In the genomic region with DNA sequence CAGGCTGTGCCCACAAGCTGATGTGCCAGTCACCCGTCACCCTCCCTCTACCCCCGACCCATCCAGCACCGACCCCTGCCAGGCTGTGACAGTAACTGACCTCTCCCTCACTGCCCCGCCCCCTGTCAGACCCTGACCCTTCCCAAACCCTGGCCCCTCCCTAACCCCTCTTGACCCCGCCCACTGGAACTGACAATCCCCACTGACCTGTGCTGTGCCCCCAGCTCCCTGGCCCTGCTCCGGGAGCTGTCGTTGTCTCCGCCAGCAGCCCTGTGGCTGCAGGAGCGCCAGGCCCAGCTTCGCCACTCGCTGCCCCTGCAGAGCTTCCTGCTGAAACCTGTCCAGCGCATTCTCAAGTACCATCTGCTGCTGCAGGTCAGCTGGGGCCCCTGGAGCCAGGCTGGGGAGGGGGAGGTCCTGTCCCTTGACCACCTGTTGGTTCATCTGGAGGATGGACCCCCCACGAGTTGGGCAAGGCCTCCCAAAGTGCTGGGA, we compare ENCODE assay signal across 27 cellular contexts. TPM values are rescaled to one million over a fixed set of nuclear protein-coding genes. Genes with fewer than 3 reads are reported as not detected.
DNase-seq lines count a peak whose midpoint lies in the region; ATAC-seq and TF ChIP-seq lines count a peak whose summit lies in the region.
"Had no signal": no experiment of that assay in that cellular context is flagged by ENCODE, and none has a peak within 500 bp of the region (broad histone marks: within the 10 kb centered on the region; RNA-seq: fewer than 3 reads in every experiment).

No MANE protein-coding gene starts in this region.

- H3K27me3 Mint-ChIP-seq in CD4-positive, alpha-beta T cell = peaks cover 5% of the 10 kb centered on the region
- H3K27me3 Mint-ChIP-seq in neural crest cell (ENCODE audit: low read depth) = peaks cover 7% of the 10 kb centered on the region
- H3K27me3 Mint-ChIP-seq in activated CD8-positive, alpha-beta T cell treated with anti-CD3 and anti-CD28 coated beads for 36 hours = peaks cover 2% of the 10 kb centered on the region
- H3K27me3 Mint-ChIP-seq: central memory CD8-positive, alpha-beta T cell had no signal

- intact Hi-C loops in CD4-positive, alpha-beta T cell (cut with DNase I, micrococcal nuclease) = loop anchor here in 1 of 2 experiments (10.0 kb wide), 1 partner anchor 292 kb away; the partner anchor contains the start of gene PAK4
- intact Hi-C loops in ascending aorta (cut with DNase I) = no loop called here
- intact Hi-C loops in activated CD8-positive, alpha-beta T cell treated with anti-CD3 and anti-CD28 coated beads for 36 hours (cut with micrococcal nuclease) = loop anchor here (10.0 kb wide), 1 partner anchor 292 kb away; the partner anchor contains the start of gene PAK4

- no peaks in the 10 kb centered on the region for H3K27me3 ChIP-seq in CD4-positive, alpha-beta T cell (ENCODE audit: control insufficient read depth, insufficient read depth, low read length)
- no peaks in the 10 kb centered on the region for H3K27me3 ChIP-seq in ascending aorta
- H3K27me3 ChIP-seq: gastrocnemius medialis, Peyer's patch had no signal

- ATAC-seq in CD4-positive, alpha-beta T cell (ENCODE audit: poor library complexity) = no peak
- ATAC-seq in GM18861 (IDR thresholded peaks at IDR 0.05; ENCODE audit: unreplicated experiment) = no peak
- ATAC-seq in activated CD8-positive, alpha-beta T cell treated with anti-CD3 and anti-CD28 coated beads for 36 hours = no peak
- ATAC-seq: A549, gastrocnemius medialis, left lobe of liver had no signal

- TF ChIP-seq CTCF in CD4-positive, alpha-beta T cell (IDR thresholded peaks at IDR 0.05) = no peak
- no peak for TF ChIP-seq CTCF in ascending aorta (IDR thresholded peaks at IDR 0.05)
- no peak for TF ChIP-seq CTCF in neural crest cell (conservative IDR thresholded peaks at IDR 0.05)
- no peak for TF ChIP-seq CTCF in activated CD8-positive, alpha-beta T cell treated with anti-CD3 and anti-CD28 coated beads for 36 hours (IDR thresholded peaks at IDR 0.05)

- DNase-seq in NCI-H2227 (lab: John Stamatoyannopoulos, UW; ENCODE audit: unreplicated experiment) (peak; percentile 67), NCI-H2227 treated with DMSO at 0.1 percent for 48 hours (lab: John Stamatoyannopoulos, UW) (no peak), ascending aorta (ENCODE audit: low spot score in 2 of 2) (no peak), neural crest cell (ENCODE audit: low read depth, low spot score) (no peak), SW 1271 (lab: John Stamatoyannopoulos, UW) (no peak)
- DNase-seq in CD4-positive, alpha-beta T cell = no peak
- no peak for DNase-seq in activated CD8-positive, alpha-beta T cell treated with anti-CD3 and anti-CD28 coated beads for 36 hours
- DNase-seq: activated CD4-positive, alpha-beta T cell treated with anti-CD3 and anti-CD28 coated beads, Interleukin-2, amount 50 U/mL, for 48 hours; activated naive CD8-positive, alpha-beta T cell treated with anti-CD3 and anti-CD28 coated beads for 36 hours; Caco-2; gastrocnemius medialis; hippocampal formation; mesendoderm; naive B cell; NCI-H146; NCI-H2107; NCI-H510A; occipital lobe; Peyer's patch; stimulated activated CD4-positive, alpha-beta T cell treated with anti-CD3 and anti-CD28 coated beads, Interleukin-2, amount 100 ng/mL, for 48 hours; T-helper 1 cell; trophoblast cell had no signal

- CTCF ChIA-PET in CD4-positive, alpha-beta T cell (lab: Charles Lee) = interaction anchor here (0.7 kb wide), 1 partner anchor 19 kb away, joined by 3 read pairs; the partner anchor contains the start of gene RPS16
- CTCF ChIA-PET in activated CD8-positive, alpha-beta T cell treated with anti-CD3 and anti-CD28 coated beads for 36 hours (lab: Charles Lee) = no interaction called here

- peak overlapping the region; percentile 27 for H3K27ac Mint-ChIP-seq in CD4-positive, alpha-beta T cell
- no peak overlapping the region for H3K27ac Mint-ChIP-seq in neural crest cell (ENCODE audit: unreplicated experiment)
- no peak overlapping the region for H3K27ac Mint-ChIP-seq in activated CD8-positive, alpha-beta T cell treated with anti-CD3 and anti-CD28 coated beads for 36 hours
- H3K27ac Mint-ChIP-seq: activated naive CD8-positive, alpha-beta T cell treated with anti-CD3 and anti-CD28 coated beads for 36 hours had no signal

- no peak overlapping the region for H3K27ac ChIP-seq in CD4-positive, alpha-beta T cell (ENCODE audit: low read depth, low read length)
- peak overlapping the region; percentile 55 to 86 for H3K27ac ChIP-seq in ascending aorta
- H3K27ac ChIP-seq: A549, gastrocnemius medialis, KMS-11, Peyer's patch had no signal

- H3K9me3 Mint-ChIP-seq in CD4-positive, alpha-beta T cell = no peaks in the 10 kb centered on the region
- H3K9me3 Mint-ChIP-seq in neural crest cell = peaks cover 3% of the 10 kb centered on the region
- H3K9me3 Mint-ChIP-seq in activated CD8-positive, alpha-beta T cell treated with anti-CD3 and anti-CD28 coated beads for 36 hours = no peaks in the 10 kb centered on the region
- H3K9me3 Mint-ChIP-seq: activated naive CD8-positive, alpha-beta T cell treated with anti-CD3 and anti-CD28 coated beads for 36 hours had no signal

- peaks cover 45% of the 10 kb centered on the region for H3K36me3 Mint-ChIP-seq in CD4-positive, alpha-beta T cell (ENCODE audit: low read depth)
- peaks cover 8% of the 10 kb centered on the region for H3K36me3 Mint-ChIP-seq in neural crest cell (ENCODE audit: low read depth)
- H3K36me3 Mint-ChIP-seq in activated CD8-positive, alpha-beta T cell treated with anti-CD3 and anti-CD28 coated beads for 36 hours (ENCODE audit: low read depth) = peaks cover 3% of the 10 kb centered on the region
- H3K36me3 Mint-ChIP-seq: naive B cell had no signal

- no peak overlapping the region for H3K4me3 Mint-ChIP-seq in CD4-positive, alpha-beta T cell
- peak overlapping the region; percentile 51 for H3K4me3 Mint-ChIP-seq in neural crest cell
- no peak overlapping the region for H3K4me3 Mint-ChIP-seq in activated CD8-positive, alpha-beta T cell treated with anti-CD3 and anti-CD28 coated beads for 36 hours
- H3K4me3 Mint-ChIP-seq: activated naive CD8-positive, alpha-beta T cell treated with anti-CD3 and anti-CD28 coated beads for 36 hours; central memory CD8-positive, alpha-beta T cell had no signal

- H3K4me1 ChIP-seq in ascending aorta = peaks cover 9 to 25% of the 10 kb centered on the region in 2 donors

- peaks cover 19% of the 10 kb centered on the region for H3K4me1 Mint-ChIP-seq in CD4-positive, alpha-beta T cell (ENCODE audit: low read depth)
- peaks cover 31% of the 10 kb centered on the region for H3K4me1 Mint-ChIP-seq in neural crest cell
- peaks cover 12% of the 10 kb centered on the region for H3K4me1 Mint-ChIP-seq in activated CD8-positive, alpha-beta T cell treated with anti-CD3 and anti-CD28 coated beads for 36 hours (ENCODE audit: low read depth)

- no peak overlapping the region for H3K4me3 ChIP-seq in ascending aorta
- H3K4me3 ChIP-seq: A549, gastrocnemius medialis, Peyer's patch had no signal

- H3K9me3 ChIP-seq in CD4-positive, alpha-beta T cell (ENCODE audit: control insufficient read depth, low read length) = no peaks in the 10 kb centered on the region
- no peaks in the 10 kb centered on the region for H3K9me3 ChIP-seq in ascending aorta
- H3K9me3 ChIP-seq: A549, Caco-2, gastrocnemius medialis, Peyer's patch had no signal

- peaks cover 43 to 51% of the 10 kb centered on the region in 2 donors for H3K36me3 ChIP-seq in ascending aorta
- H3K36me3 ChIP-seq: gastrocnemius medialis had no signal

- POLR2A ChIA-PET in CD4-positive, alpha-beta T cell (lab: Charles Lee) = interaction anchor here (1.1 to 2.2 kb wide), 3 partner anchors 9 to 19 kb away, joined by 3 to 14 read pairs (median 4); partner anchors contain the start of gene RPS16
- POLR2A ChIA-PET in activated CD8-positive, alpha-beta T cell treated with anti-CD3 and anti-CD28 coated beads for 36 hours (lab: Charles Lee) = interaction anchor here (3.3 to 8.7 kb wide), 3 partner anchors 11 to 19 kb away, joined by 24 to 66 read pairs (median 29); partner anchors contain the start of gene RPS16

RNA-seq across cellular contexts. Expression of gene PLEKHG2, which starts 4.2 kb away (rescaled TPM):
- total RNA-seq in CD4-positive, alpha-beta T cell = 10 to 100 TPM; 80.6 to 81.4 TPM
- total RNA-seq in ascending aorta (52.9 TPM), neural crest cell (120 and 135 TPM in 2 replicates)
- total RNA-seq in activated CD8-positive, alpha-beta T cell treated with anti-CD3 and anti-CD28 coated beads for 36 hours = 10 to 100 TPM; 35.9 to 42.8 TPM

RNA-seq across cellular contexts. Expression of gene ZFP36, which starts 10.0 kb away (rescaled TPM):
- total RNA-seq in CD4-positive, alpha-beta T cell = 1,000 to 10,000 TPM; 1,278 to 1,362 TPM
- total RNA-seq in ascending aorta (1,166 TPM), neural crest cell (4.0 TPM in 2 replicates)
- 10 to 100 TPM; 74.6 to 80.3 TPM for total RNA-seq in activated CD8-positive, alpha-beta T cell treated with anti-CD3 and anti-CD28 coated beads for 36 hours

RNA-seq across cellular contexts. Expression of gene RPS16, which starts 19.1 kb away (rescaled TPM):
- 1,000 to 10,000 TPM; 4,625 to 4,839 TPM for total RNA-seq in CD4-positive, alpha-beta T cell
- total RNA-seq in ascending aorta (1,453 TPM), neural crest cell (2,020 and 2,116 TPM in 2 replicates)
- total RNA-seq in activated CD8-positive, alpha-beta T cell treated with anti-CD3 and anti-CD28 coated beads for 36 hours = 1,000 to 10,000 TPM; 3,249 to 3,324 TPM

RNA-seq across cellular contexts. Expression of gene MED29, which starts 25.5 kb away (rescaled TPM):
- 10 to 100 TPM; 45.0 to 46.1 TPM for total RNA-seq in CD4-positive, alpha-beta T cell
- total RNA-seq in ascending aorta (60.8 TPM), neural crest cell (37.3 and 40.3 TPM in 2 replicates)
- total RNA-seq in activated CD8-positive, alpha-beta T cell treated with anti-CD3 and anti-CD28 coated beads for 36 hours = 10 to 100 TPM; 19.5 to 19.8 TPM

RNA-seq across cellular contexts. Expression of gene PAF1, which starts 25.8 kb away (rescaled TPM):
- total RNA-seq in CD4-positive, alpha-beta T cell = 100 to 1,000 TPM in 1 of 2 experiments, 10 to 100 TPM in 1; 99.6 to 101 TPM
- total RNA-seq in ascending aorta (12.7 TPM), neural crest cell (62.9 and 67.3 TPM in 2 replicates)
- total RNA-seq in activated CD8-positive, alpha-beta T cell treated with anti-CD3 and anti-CD28 coated beads for 36 hours = 10 to 100 TPM; 35.5 to 36.5 TPM

Comparison
In these comparisons a context has a peak if more than half of its experiments do, and no peak if none do; other contexts are left out.
1. RNA of gene ZFP36, which starts 10.0 kb away (total RNA-seq): 1,278 to 1,362 TPM in CD4-positive, alpha-beta T cell, 1,166 TPM in ascending aorta (single experiment) and 74.6 to 80.3 TPM in activated CD8-positive, alpha-beta T cell treated with anti-CD3 and anti-CD28 coated beads for 36 hours; 4.0 TPM in neural crest cell; every median in the first group is over 10 times any median in the second.